Comparison of ENCODE assay signal across 12 cellular contexts in genomic region chr19:38699027-38699346, GRCh38. TPM values are rescaled to one million over a fixed set of nuclear protein-coding genes. Genes with fewer than 3 reads are reported as not detected.
DNase-seq lines count a peak whose midpoint lies in the region; ATAC-seq and TF ChIP-seq lines count a peak whose summit lies in the region.
"Had no signal": no experiment of that assay in that cellular context is flagged by ENCODE, and none has a peak within 500 bp of the region (broad histone marks: within the 10 kb centered on the region; RNA-seq: fewer than 3 reads in every experiment).

No MANE protein-coding gene starts in this region.

- H3K4me1 ChIP-seq in esophagus muscularis mucosa (peaks cover 91 to 100% (median 100%) of the 10 kb centered on the region in 4 donors), rectal smooth muscle tissue (ENCODE audit: control insufficient read depth, insufficient read depth, low read length) (peaks cover 33% of the 10 kb centered on the region)

- peak overlapping the region; percentile 92 to 98 (median 96) for H3K27ac ChIP-seq in esophagus muscularis mucosa (replicated peaks in 1 of 4)
- peak overlapping the region; percentile 37 for H3K27ac ChIP-seq in rectal smooth muscle tissue (ENCODE audit: low read depth, low read length)
- H3K27ac ChIP-seq: SK-N-MC had no signal

- DNase-seq in GM10248 (ENCODE audit: extremely low spot score): peak; percentile 63
- DNase-seq in WTC11 (ENCODE audit: low spot score): no peak
- no peak for DNase-seq in esophagus muscularis mucosa (ENCODE audit: extremely low spot score)
- no peak for DNase-seq in NCI-H2029 treated with DMSO at 0.1 percent for 48 hours (lab: John Stamatoyannopoulos, UW)
- no peak for DNase-seq in DMS153 (lab: John Stamatoyannopoulos, UW)
- no peak for DNase-seq in AML-193 (lab: John Stamatoyannopoulos, UW)
- no peak for DNase-seq in Kasumi-1 (lab: John Stamatoyannopoulos, UW)
- DNase-seq: activated gamma-delta T cell, naive B cell, NCI-H1694 had no signal

- H3K27me3 ChIP-seq in esophagus muscularis mucosa (no peaks in the 10 kb centered on the region), rectal smooth muscle tissue (ENCODE audit: control insufficient read depth, insufficient read depth, low read length) (no peaks in the 10 kb centered on the region)

- TF ChIP-seq CTCF in GM10248 (IDR thresholded peaks at IDR 0.05; ENCODE audit: control extremely low read depth, extremely low read depth, low read depth, missing control alignments): no peak
- no peak for TF ChIP-seq CTCF in WTC11 (IDR thresholded peaks at IDR 0.05)
- TF ChIP-seq CTCF in esophagus muscularis mucosa (IDR thresholded peaks at IDR 0.05): no peak

- H3K4me3 ChIP-seq in esophagus muscularis mucosa (no peak overlapping the region), rectal smooth muscle tissue (ENCODE audit: low read length) (no peak overlapping the region)
- H3K4me3 ChIP-seq: SK-N-MC had no signal

- CTCF ChIA-PET in GM10248 (lab: Yijun Ruan, JAX): interaction anchor here (0.9 kb wide), 1 partner anchor 9 kb away, joined by 3 read pairs; no protein-coding TSS in a partner anchor
- CTCF ChIA-PET in WTC11 (lab: Charles Lee): interaction anchor here (1.2 to 2.2 kb wide), 3 partner anchors 9 to 52 kb away, joined by 3 to 5 read pairs (median 4); partner anchors contain the start of gene ACTN4

- H3K36me3 ChIP-seq in esophagus muscularis mucosa: peaks cover 0 to 63% (median 35%) of the 10 kb centered on the region in 4 donors
- H3K36me3 ChIP-seq in rectal smooth muscle tissue (ENCODE audit: control insufficient read depth, insufficient read depth, low read length): peaks cover 29% of the 10 kb centered on the region

- WGBS in esophagus muscularis mucosa: 66% methylated on average over 6 of the region's 7 CpGs

- H3K27ac Mint-ChIP-seq in WTC11: peak overlapping the region; percentile 60; the same call in 1 of the 2 replicates

- no peak for TF ChIP-seq POLR2A in esophagus muscularis mucosa (IDR thresholded peaks at IDR 0.05; ENCODE audit: low read depth)

- intact Hi-C loops in esophagus muscularis mucosa (cut with DNase I): no loop called here

- H3K4me1 Mint-ChIP-seq in WTC11: peaks cover 43% of the 10 kb centered on the region

- H3K36me3 Mint-ChIP-seq in WTC11: peaks cover 30% of the 10 kb centered on the region
- H3K36me3 Mint-ChIP-seq: naive B cell had no signal

- H3K27me3 Mint-ChIP-seq in WTC11 (ENCODE audit: low read depth): no peaks in the 10 kb centered on the region
- H3K27me3 Mint-ChIP-seq: naive B cell had no signal

- no peaks in the 10 kb centered on the region for H3K9me3 ChIP-seq in esophagus muscularis mucosa

- POLR2A ChIA-PET in GM10248 (lab: Yijun Ruan, JAX) (interaction anchor here (0.5 kb wide), 1 partner anchor 115 kb away, joined by 7 read pairs; no protein-coding TSS in a partner anchor), WTC11 (lab: Charles Lee) (interaction anchor here (0.6 to 1.5 kb wide), 2 partner anchors 13 to 64 kb away, joined by 3 read pairs; no protein-coding TSS in a partner anchor)

- H3K4me3 Mint-ChIP-seq in WTC11: no peak overlapping the region
- H3K4me3 Mint-ChIP-seq: naive B cell had no signal

- no peak overlapping the region for H3K9ac ChIP-seq in rectal smooth muscle tissue (ENCODE audit: low read length)

- H3K9me3 Mint-ChIP-seq in WTC11: no peaks in the 10 kb centered on the region
- H3K9me3 Mint-ChIP-seq: naive B cell had no signal

- ATAC-seq in WTC11: no peak

- no peak for TF ChIP-seq EP300 in esophagus muscularis mucosa (IDR thresholded peaks at IDR 0.05)

TF ChIP-seq in WTC11, 78 proteins besides CTCF, POLR2A, EP300 and RAD21:
- TF ChIP-seq CREB1 (CRISPR knock-in tag; IDR thresholded peaks at IDR 0.05) (no peak), TP53 (CRISPR knock-in tag; IDR thresholded peaks at IDR 0.05) (no peak), FOXJ3 (CRISPR knock-in tag; IDR thresholded peaks at IDR 0.05; ENCODE audit: borderline replicate concordance) (no peak), CBFB (CRISPR knock-in tag; IDR thresholded peaks at IDR 0.05; ENCODE audit: low read depth) (no peak), ZMAT4 (CRISPR knock-in tag; IDR thresholded peaks at IDR 0.05) (no peak), ZNF121 (CRISPR knock-in tag; IDR thresholded peaks at IDR 0.05) (no peak), FOXK1 (CRISPR knock-in tag; IDR thresholded peaks at IDR 0.05) (no peak), E2F1 (CRISPR knock-in tag; IDR thresholded peaks at IDR 0.05) (no peak), JUN (CRISPR knock-in tag; IDR thresholded peaks at IDR 0.05) (no peak), NFE2L1 (CRISPR knock-in tag; IDR thresholded peaks at IDR 0.05) (no peak), GRHL2 (CRISPR knock-in tag; IDR thresholded peaks at IDR 0.05; ENCODE audit: insufficient replicate concordance, severe bottlenecking) (no peak), PRDM15 (CRISPR knock-in tag; IDR thresholded peaks at IDR 0.05) (no peak), ZNF671 (CRISPR knock-in tag; IDR thresholded peaks at IDR 0.05) (no peak), NFATC4 (CRISPR knock-in tag; IDR thresholded peaks at IDR 0.05) (no peak)

RNA-seq across cellular contexts. Expression of gene CAPN12, which starts 45.3 kb away (rescaled TPM):
- total RNA-seq in WTC11 (2021) (9.6 to 9.9 TPM (median 9.8 TPM) in 3 replicates), esophagus muscularis mucosa (1 to 10 TPM in 3 of 4 donors, under 1 TPM in 1; 0.83 to 2.1 (median 1.6) TPM)

RNA-seq across cellular contexts. Expression of gene ACTN4, which starts 51.5 kb away (rescaled TPM):
- total RNA-seq in WTC11 (2021) (484 to 511 TPM (median 506 TPM) in 3 replicates), esophagus muscularis mucosa (100 to 1,000 TPM; 416 to 816 (median 598) TPM)
